ENCODE assay signal across 11 cellular contexts in the genomic region with DNA sequence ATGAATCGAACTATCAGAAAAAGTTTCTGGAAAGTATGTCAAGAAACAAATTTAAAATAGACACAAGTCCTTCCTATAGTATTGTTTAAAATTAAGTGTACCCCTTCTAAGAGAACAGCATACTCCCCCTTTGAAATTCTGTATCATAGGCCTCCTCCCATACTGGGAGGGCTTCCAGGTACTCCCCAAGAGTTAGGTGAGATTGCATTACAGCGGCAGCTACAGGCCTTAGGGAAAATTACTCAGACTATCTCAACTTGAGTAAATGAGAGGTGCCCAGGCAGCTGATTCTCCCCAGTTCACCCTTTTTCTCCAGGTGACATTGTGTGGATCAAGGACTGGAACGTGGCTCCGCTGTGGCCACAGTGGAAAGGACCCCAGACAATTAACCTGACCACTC. TPM values are rescaled to one million over a fixed set of nuclear protein-coding genes. Genes with fewer than 3 reads are reported as not detected.
"Had no signal": no experiment of that assay in that cellular context is flagged by ENCODE, and none has a peak within 500 bp of the region (broad histone marks: within the 10 kb centered on the region; RNA-seq: fewer than 3 reads in every experiment).

No MANE protein-coding gene starts in this region.

RNA-seq across cellular contexts. Expression of a gene that starts 5.2 kb away (rescaled TPM):
- total RNA-seq: subcutaneous adipose tissue, suprapubic skin, temporal lobe, testis, thoracic aorta, tibial nerve, transverse colon, ureter, urinary bladder, vagina had no signal

RNA-seq across cellular contexts. Expression of a gene that starts 45.7 kb away (rescaled TPM):
- total RNA-seq: stomach, subcutaneous adipose tissue, suprapubic skin, temporal lobe, testis, thoracic aorta, tibial nerve, transverse colon, ureter, urinary bladder, vagina had no signal

RNA-seq across cellular contexts. Expression of a gene that starts 48.4 kb away (rescaled TPM):
- total RNA-seq: stomach, subcutaneous adipose tissue, temporal lobe, thoracic aorta, tibial nerve, transverse colon, ureter, urinary bladder, vagina had no signal
